Comparison of ENCODE assay signal across 1 cellular context in the genomic region with DNA sequence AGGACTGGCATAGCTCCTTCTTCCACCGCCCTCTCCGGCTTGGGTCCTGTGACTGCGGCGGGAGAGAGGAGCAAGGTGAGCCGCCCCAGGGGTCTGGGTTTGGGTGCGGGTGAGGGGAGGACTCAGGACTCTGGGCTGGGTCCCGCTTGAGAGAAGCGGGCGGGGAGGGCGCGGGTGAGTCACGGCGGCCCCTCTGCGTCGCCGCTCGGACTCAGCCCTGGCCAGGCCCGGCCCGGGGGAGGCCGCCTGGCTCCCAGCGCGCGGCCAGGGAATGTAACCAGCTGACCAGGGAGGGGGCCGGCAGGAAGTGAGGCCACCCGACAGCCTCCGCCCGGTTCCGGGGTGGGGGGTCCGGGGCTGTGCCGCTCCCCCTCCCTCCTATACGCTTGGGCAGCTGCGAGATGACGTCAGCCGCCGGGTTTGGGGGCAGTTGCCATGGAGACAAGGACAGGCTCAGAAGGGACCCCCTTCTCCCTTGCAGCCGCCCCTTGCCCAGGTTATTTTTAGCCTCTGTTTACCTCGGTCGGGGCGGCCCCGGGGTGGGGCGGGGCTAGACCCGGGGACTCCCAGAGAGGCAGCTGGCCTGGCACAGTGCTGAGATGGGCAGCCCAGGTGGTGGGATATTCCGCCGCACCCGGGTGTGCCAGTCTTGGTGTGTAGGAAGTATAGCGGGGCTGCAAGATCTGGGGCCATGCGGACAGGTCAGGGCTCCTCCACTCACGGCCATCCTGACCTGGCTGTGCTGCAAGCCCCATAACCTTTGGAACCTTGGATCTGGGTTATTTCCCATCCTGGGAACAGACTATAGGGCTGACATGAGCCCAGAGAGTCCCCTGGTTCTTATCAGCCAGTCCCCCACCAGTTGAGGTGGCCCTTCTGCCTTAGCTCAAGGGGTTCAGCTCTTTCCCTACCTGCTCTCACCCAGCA.
TF ChIP-seq lines count a peak whose summit lies in the region.

No MANE protein-coding gene starts in this region.

TF ChIP-seq in H1, 55 proteins besides CTCF, POLR2A, EP300 and RAD21:
- TF ChIP-seq, protein P1, sequence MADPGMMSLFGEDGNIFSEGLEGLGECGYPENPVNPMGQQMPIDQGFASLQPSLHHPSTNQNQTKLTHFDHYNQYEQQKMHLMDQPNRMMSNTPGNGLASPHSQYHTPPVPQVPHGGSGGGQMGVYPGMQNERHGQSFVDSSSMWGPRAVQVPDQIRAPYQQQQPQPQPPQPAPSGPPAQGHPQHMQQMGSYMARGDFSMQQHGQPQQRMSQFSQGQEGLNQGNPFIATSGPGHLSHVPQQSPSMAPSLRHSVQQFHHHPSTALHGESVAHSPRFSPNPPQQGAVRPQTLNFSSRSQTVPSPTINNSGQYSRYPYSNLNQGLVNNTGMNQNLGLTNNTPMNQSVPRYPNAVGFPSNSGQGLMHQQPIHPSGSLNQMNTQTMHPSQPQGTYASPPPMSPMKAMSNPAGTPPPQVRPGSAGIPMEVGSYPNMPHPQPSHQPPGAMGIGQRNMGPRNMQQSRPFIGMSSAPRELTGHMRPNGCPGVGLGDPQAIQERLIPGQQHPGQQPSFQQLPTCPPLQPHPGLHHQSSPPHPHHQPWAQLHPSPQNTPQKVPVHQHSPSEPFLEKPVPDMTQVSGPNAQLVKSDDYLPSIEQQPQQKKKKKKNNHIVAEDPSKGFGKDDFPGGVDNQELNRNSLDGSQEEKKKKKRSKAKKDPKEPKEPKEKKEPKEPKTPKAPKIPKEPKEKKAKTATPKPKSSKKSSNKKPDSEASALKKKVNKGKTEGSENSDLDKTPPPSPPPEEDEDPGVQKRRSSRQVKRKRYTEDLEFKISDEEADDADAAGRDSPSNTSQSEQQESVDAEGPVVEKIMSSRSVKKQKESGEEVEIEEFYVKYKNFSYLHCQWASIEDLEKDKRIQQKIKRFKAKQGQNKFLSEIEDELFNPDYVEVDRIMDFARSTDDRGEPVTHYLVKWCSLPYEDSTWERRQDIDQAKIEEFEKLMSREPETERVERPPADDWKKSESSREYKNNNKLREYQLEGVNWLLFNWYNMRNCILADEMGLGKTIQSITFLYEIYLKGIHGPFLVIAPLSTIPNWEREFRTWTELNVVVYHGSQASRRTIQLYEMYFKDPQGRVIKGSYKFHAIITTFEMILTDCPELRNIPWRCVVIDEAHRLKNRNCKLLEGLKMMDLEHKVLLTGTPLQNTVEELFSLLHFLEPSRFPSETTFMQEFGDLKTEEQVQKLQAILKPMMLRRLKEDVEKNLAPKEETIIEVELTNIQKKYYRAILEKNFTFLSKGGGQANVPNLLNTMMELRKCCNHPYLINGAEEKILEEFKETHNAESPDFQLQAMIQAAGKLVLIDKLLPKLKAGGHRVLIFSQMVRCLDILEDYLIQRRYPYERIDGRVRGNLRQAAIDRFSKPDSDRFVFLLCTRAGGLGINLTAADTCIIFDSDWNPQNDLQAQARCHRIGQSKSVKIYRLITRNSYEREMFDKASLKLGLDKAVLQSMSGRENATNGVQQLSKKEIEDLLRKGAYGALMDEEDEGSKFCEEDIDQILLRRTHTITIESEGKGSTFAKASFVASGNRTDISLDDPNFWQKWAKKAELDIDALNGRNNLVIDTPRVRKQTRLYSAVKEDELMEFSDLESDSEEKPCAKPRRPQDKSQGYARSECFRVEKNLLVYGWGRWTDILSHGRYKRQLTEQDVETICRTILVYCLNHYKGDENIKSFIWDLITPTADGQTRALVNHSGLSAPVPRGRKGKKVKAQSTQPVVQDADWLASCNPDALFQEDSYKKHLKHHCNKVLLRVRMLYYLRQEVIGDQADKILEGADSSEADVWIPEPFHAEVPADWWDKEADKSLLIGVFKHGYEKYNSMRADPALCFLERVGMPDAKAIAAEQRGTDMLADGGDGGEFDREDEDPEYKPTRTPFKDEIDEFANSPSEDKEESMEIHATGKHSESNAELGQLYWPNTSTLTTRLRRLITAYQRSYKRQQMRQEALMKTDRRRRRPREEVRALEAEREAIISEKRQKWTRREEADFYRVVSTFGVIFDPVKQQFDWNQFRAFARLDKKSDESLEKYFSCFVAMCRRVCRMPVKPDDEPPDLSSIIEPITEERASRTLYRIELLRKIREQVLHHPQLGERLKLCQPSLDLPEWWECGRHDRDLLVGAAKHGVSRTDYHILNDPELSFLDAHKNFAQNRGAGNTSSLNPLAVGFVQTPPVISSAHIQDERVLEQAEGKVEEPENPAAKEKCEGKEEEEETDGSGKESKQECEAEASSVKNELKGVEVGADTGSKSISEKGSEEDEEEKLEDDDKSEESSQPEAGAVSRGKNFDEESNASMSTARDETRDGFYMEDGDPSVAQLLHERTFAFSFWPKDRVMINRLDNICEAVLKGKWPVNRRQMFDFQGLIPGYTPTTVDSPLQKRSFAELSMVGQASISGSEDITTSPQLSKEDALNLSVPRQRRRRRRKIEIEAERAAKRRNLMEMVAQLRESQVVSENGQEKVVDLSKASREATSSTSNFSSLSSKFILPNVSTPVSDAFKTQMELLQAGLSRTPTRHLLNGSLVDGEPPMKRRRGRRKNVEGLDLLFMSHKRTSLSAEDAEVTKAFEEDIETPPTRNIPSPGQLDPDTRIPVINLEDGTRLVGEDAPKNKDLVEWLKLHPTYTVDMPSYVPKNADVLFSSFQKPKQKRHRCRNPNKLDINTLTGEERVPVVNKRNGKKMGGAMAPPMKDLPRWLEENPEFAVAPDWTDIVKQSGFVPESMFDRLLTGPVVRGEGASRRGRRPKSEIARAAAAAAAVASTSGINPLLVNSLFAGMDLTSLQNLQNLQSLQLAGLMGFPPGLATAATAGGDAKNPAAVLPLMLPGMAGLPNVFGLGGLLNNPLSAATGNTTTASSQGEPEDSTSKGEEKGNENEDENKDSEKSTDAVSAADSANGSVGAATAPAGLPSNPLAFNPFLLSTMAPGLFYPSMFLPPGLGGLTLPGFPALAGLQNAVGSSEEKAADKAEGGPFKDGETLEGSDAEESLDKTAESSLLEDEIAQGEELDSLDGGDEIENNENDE (IDR thresholded peaks at IDR 0.05; ENCODE audit: insufficient replicate concordance, low read length), result no peak
- no peak for TF ChIP-seq BRCA1 (IDR thresholded peaks at IDR 0.05; ENCODE audit: low read depth, low read length)
- TF ChIP-seq CREB1 (IDR thresholded peaks at IDR 0.05), result peak; percentile 74
- no peak for TF ChIP-seq JUN (IDR thresholded peaks at IDR 0.05; ENCODE audit: low read depth, low read length)
- no peak for TF ChIP-seq RXRA (IDR thresholded peaks at IDR 0.05; ENCODE audit: insufficient read depth, low read depth, low read length)
- TF ChIP-seq, protein P2, sequence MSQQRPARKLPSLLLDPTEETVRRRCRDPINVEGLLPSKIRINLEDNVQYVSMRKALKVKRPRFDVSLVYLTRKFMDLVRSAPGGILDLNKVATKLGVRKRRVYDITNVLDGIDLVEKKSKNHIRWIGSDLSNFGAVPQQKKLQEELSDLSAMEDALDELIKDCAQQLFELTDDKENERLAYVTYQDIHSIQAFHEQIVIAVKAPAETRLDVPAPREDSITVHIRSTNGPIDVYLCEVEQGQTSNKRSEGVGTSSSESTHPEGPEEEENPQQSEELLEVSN (IDR thresholded peaks at IDR 0.05), result no peak
- no peak for TF ChIP-seq TEAD4 (IDR thresholded peaks at IDR 0.05; ENCODE audit: low read depth, low read length)
- no peak for TF ChIP-seq FOSL1 (IDR thresholded peaks at IDR 0.05; ENCODE audit: insufficient read depth, low read depth, low read length)
- TF ChIP-seq, protein P3, sequence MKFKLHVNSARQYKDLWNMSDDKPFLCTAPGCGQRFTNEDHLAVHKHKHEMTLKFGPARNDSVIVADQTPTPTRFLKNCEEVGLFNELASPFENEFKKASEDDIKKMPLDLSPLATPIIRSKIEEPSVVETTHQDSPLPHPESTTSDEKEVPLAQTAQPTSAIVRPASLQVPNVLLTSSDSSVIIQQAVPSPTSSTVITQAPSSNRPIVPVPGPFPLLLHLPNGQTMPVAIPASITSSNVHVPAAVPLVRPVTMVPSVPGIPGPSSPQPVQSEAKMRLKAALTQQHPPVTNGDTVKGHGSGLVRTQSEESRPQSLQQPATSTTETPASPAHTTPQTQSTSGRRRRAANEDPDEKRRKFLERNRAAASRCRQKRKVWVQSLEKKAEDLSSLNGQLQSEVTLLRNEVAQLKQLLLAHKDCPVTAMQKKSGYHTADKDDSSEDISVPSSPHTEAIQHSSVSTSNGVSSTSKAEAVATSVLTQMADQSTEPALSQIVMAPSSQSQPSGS (IDR thresholded peaks at IDR 0.05; ENCODE audit: low read length), result no peak
- peak; percentile 32 for TF ChIP-seq SUZ12 (IDR thresholded peaks at IDR 0.05; ENCODE audit: low read length)
- TF ChIP-seq PHF8 (conservative IDR thresholded peaks at IDR 0.05; ENCODE audit: low read depth, low read length), result no peak
- peak; percentile 66; the same call in 1 of the 2 replicates for TF ChIP-seq JUND (IDR thresholded peaks at IDR 0.05; ENCODE audit: low read length)
- TF ChIP-seq CBX8 (IDR thresholded peaks at IDR 0.05; ENCODE audit: borderline replicate concordance, low read depth, low read length), result no peak
